In the genomic region with DNA sequence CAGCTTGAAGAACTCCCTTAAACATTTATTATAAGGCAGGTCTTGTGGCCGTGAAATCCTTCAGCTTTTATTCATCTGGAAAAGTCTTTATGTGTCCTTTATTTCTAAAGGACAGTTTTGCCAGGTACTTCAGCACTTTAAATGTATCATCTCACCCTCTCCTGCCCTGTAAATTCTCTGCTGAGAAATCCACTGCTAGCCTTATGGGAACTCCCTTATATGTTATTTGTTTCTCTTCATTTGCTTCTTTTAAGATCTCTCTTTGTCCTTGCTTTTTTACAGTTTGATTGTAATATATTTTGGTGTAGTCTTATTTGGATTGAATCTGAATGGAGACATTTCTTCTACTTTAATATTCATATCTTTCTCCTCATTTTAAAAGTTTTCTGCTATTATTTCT, we compare ENCODE assay signal across 35 cellular contexts.
DNase-seq lines count a peak whose midpoint lies in the region; ATAC-seq and TF ChIP-seq lines count a peak whose summit lies in the region.
"Had no signal": no experiment of that assay in that cellular context is flagged by ENCODE, and none has a peak within 500 bp of the region (broad histone marks: within the 10 kb centered on the region; RNA-seq: fewer than 3 reads in every experiment).

No MANE protein-coding gene starts in this region.

- H3K9me3 Mint-ChIP-seq in activated B cell treated with CpG ODN at 0.5 μM for 24 hours: peaks cover 17% of the 10 kb centered on the region
- H3K9me3 Mint-ChIP-seq in activated T-helper 1 cell treated with anti-CD3 and anti-CD28 coated beads, Interleukin-12 subunit alpha, Interleukin-12 subunit beta, Interleukin-2, Interleukin-4 antibody, amounts not matched to agents 30 ng/mL and 10 ng/mL and 1 ng/mL, durations not matched to agents 14 hours and 24 hours and 36 hours: peaks cover 30% of the 10 kb centered on the region

- no peaks in the 10 kb centered on the region for H3K27me3 Mint-ChIP-seq in activated B cell treated with CpG ODN at 0.5 μM for 24 hours
- H3K27me3 Mint-ChIP-seq in activated T-helper 1 cell treated with anti-CD3 and anti-CD28 coated beads, Interleukin-12 subunit alpha, Interleukin-12 subunit beta, Interleukin-2, Interleukin-4 antibody, amounts not matched to agents 30 ng/mL and 10 ng/mL and 1 ng/mL, durations not matched to agents 14 hours and 24 hours and 36 hours (ENCODE audit: insufficient read depth): no peaks in the 10 kb centered on the region
- H3K27me3 Mint-ChIP-seq: B cell; CD4-positive, alpha-beta memory T cell; CD4-positive, alpha-beta T cell; CD4-positive, CD25-positive, alpha-beta regulatory T cell; CD8-positive, alpha-beta memory T cell had no signal

- POLR2A ChIA-PET in HEK293 (lab: Yijun Ruan, JAX): no interaction called here
- POLR2A ChIA-PET in activated B cell treated with CpG ODN at 0.5 μM for 24 hours (lab: Charles Lee): no interaction called here

- no peaks in the 10 kb centered on the region for H3K27me3 ChIP-seq in RWPE2 (ENCODE audit: insufficient read depth, poor library complexity, severe bottlenecking)
- no peaks in the 10 kb centered on the region for H3K27me3 ChIP-seq in effector memory CD4-positive, alpha-beta T cell (replicated peaks; ENCODE audit: control insufficient read depth, insufficient read depth, low read length, poor library complexity, severe bottlenecking)
- H3K27me3 ChIP-seq: BE2C; BLaER1; BLaER1 treated with 17β-estradiol and CSF1 and Interleukin-3, amounts not matched to agents 10 nM and 100 nM had no signal

- H3K4me3 Mint-ChIP-seq in activated B cell treated with CpG ODN at 0.5 μM for 24 hours: no peak overlapping the region
- no peak overlapping the region for H3K4me3 Mint-ChIP-seq in activated T-helper 1 cell treated with anti-CD3 and anti-CD28 coated beads, Interleukin-12 subunit alpha, Interleukin-12 subunit beta, Interleukin-2, Interleukin-4 antibody, amounts not matched to agents 30 ng/mL and 10 ng/mL and 1 ng/mL, durations not matched to agents 14 hours and 24 hours and 36 hours
- H3K4me3 Mint-ChIP-seq: B cell; CD14-positive monocyte; CD4-positive, alpha-beta memory T cell; CD4-positive, alpha-beta T cell; CD8-positive, alpha-beta memory T cell; CD8-positive, alpha-beta T cell had no signal

- H3K4me1 ChIP-seq in HEK293 (ENCODE audit: control insufficient read depth, insufficient read depth, low read length): no peaks in the 10 kb centered on the region
- peaks cover 4% of the 10 kb centered on the region for H3K4me1 ChIP-seq in RWPE2 (ENCODE audit: insufficient read depth, poor library complexity, severe bottlenecking)
- H3K4me1 ChIP-seq in effector memory CD4-positive, alpha-beta T cell (ENCODE audit: control insufficient read depth, insufficient read depth, low read length, poor library complexity, severe bottlenecking): no peaks in the 10 kb centered on the region
- H3K4me1 ChIP-seq: A549; BLaER1; BLaER1 treated with 17β-estradiol and CSF1 and Interleukin-3, amounts not matched to agents 10 nM and 100 nM; Caco-2 had no signal

- TF ChIP-seq CTCF in HEK293 (tag by site-specific recombination; IDR thresholded peaks at IDR 0.05) (no peak), RWPE2 (IDR thresholded peaks at IDR 0.05; ENCODE audit: poor library complexity, severe bottlenecking) (no peak), activated B cell treated with CpG ODN at 0.5 μM for 24 hours (IDR thresholded peaks at IDR 0.05) (peak; percentile 15), lower leg skin (IDR thresholded peaks at IDR 0.05) (no peak)

- intact Hi-C loops in activated B cell treated with CpG ODN at 0.5 μM for 24 hours (cut with micrococcal nuclease): no loop called here
- intact Hi-C loops in activated T-helper 1 cell treated with anti-CD3 and anti-CD28 coated beads, Interleukin-12 subunit alpha, Interleukin-12 subunit beta, Interleukin-2, Interleukin-4 antibody, amounts not matched to agents 30 ng/mL and 10 ng/mL and 1 ng/mL, durations not matched to agents 14 hours and 24 hours and 36 hours (cut with micrococcal nuclease): no loop called here
- intact Hi-C loops in lower leg skin (cut with DNase I; ENCODE audit: low total_unique reads): no loop called here

- no peaks in the 10 kb centered on the region for H3K36me3 Mint-ChIP-seq in activated B cell treated with CpG ODN at 0.5 μM for 24 hours (ENCODE audit: low read depth)
- H3K36me3 Mint-ChIP-seq in activated T-helper 1 cell treated with anti-CD3 and anti-CD28 coated beads, Interleukin-12 subunit alpha, Interleukin-12 subunit beta, Interleukin-2, Interleukin-4 antibody, amounts not matched to agents 30 ng/mL and 10 ng/mL and 1 ng/mL, durations not matched to agents 14 hours and 24 hours and 36 hours (ENCODE audit: low read depth): peaks cover 2% of the 10 kb centered on the region
- H3K36me3 Mint-ChIP-seq: CD14-positive monocyte; CD4-positive, alpha-beta memory T cell; CD4-positive, CD25-positive, alpha-beta regulatory T cell; CD8-positive, alpha-beta T cell had no signal

- DNase-seq in RWPE2 (ENCODE audit: low spot score) (no peak), activated B cell treated with CpG ODN at 0.5 μM for 24 hours (no peak), lower leg skin (ENCODE audit: low spot score in 2 of 2) (no peak), NOMO-1 treated with DMSO at 0.1 percent for 48 hours (lab: John Stamatoyannopoulos, UW; ENCODE audit: unreplicated experiment) (no peak)
- no peak for DNase-seq in activated T-helper 1 cell treated with anti-CD3 and anti-CD28 coated beads, Interleukin-12 subunit alpha, Interleukin-12 subunit beta, Interleukin-2, Interleukin-4 antibody, amounts not matched to agents 30 ng/mL and 10 ng/mL and 1 ng/mL, durations not matched to agents 14 hours and 24 hours and 36 hours (ENCODE audit: low spot score)
- DNase-seq in effector memory CD4-positive, alpha-beta T cell: no peak
- DNase-seq: 8988T; ACHN; AML-193; BE2C; C1 segment of cervical spinal cord; Caco-2; Calu3; CD4-positive, alpha-beta memory T cell; CD4-positive, alpha-beta T cell; CD4-positive, CD25-positive, alpha-beta regulatory T cell; CD8-positive, alpha-beta memory T cell; CD8-positive, alpha-beta T cell; COR-L47; DMS 273 treated with DMSO at 0.1 percent for 48 hours; DMS153; DMS53; DMS79; DMS79 treated with DMSO at 0.1 percent for 48 hours; DND-41; EL had no signal

- no peak overlapping the region for H3K4me3 ChIP-seq in HEK293 (ENCODE audit: low read depth, low read length)
- no peak overlapping the region for H3K4me3 ChIP-seq in RWPE2 (ENCODE audit: severe bottlenecking)
- no peak overlapping the region for H3K4me3 ChIP-seq in effector memory CD4-positive, alpha-beta T cell (ENCODE audit: insufficient read depth, low read depth, low read length, poor library complexity, severe bottlenecking)
- H3K4me3 ChIP-seq in lower leg skin (ENCODE audit: low read depth, poor library complexity, severe bottlenecking): no peak overlapping the region
- H3K4me3 ChIP-seq: A549; BLaER1; BLaER1 treated with 17β-estradiol and CSF1 and Interleukin-3, amounts not matched to agents 10 nM and 100 nM had no signal

- no peak overlapping the region for H3K27ac ChIP-seq in HEK293 (ENCODE audit: extremely low read depth, low read depth, low read length)
- H3K27ac ChIP-seq in RWPE2 (ENCODE audit: poor library complexity, severe bottlenecking): peak overlapping the region; percentile 24
- no peak overlapping the region for H3K27ac ChIP-seq in effector memory CD4-positive, alpha-beta T cell (ENCODE audit: insufficient read depth, low read length, poor library complexity, severe bottlenecking)
- H3K27ac ChIP-seq: 22Rv1; A549; BLaER1; BLaER1 treated with 17β-estradiol and CSF1 and Interleukin-3, amounts not matched to agents 10 nM and 100 nM; C4-2B had no signal

- no peaks in the 10 kb centered on the region for H3K36me3 ChIP-seq in HEK293 (ENCODE audit: control insufficient read depth in 2 of 2, insufficient read depth in 1 of 2, low read length in 2 of 2)
- H3K36me3 ChIP-seq in RWPE2 (ENCODE audit: low read depth): no peaks in the 10 kb centered on the region
- no peaks in the 10 kb centered on the region for H3K36me3 ChIP-seq in effector memory CD4-positive, alpha-beta T cell (ENCODE audit: control insufficient read depth, insufficient read depth, low read length)
- H3K36me3 ChIP-seq: BE2C; BLaER1; BLaER1 treated with 17β-estradiol and CSF1 and Interleukin-3, amounts not matched to agents 10 nM and 100 nM had no signal

- CTCF ChIA-PET in HEK293 (lab: Yijun Ruan, JAX): no interaction called here
- CTCF ChIA-PET in activated B cell treated with CpG ODN at 0.5 μM for 24 hours (lab: Charles Lee): no interaction called here

- H3K9me3 ChIP-seq in HEK293 (ENCODE audit: control insufficient read depth, insufficient read depth, low read depth, low read length) (no peaks in the 10 kb centered on the region), RWPE2 (ENCODE audit: severe bottlenecking) (peaks cover 11% of the 10 kb centered on the region)
- H3K9me3 ChIP-seq in effector memory CD4-positive, alpha-beta T cell (ENCODE audit: control insufficient read depth, low read length): no peaks in the 10 kb centered on the region
- H3K9me3 ChIP-seq: A549, BE2C had no signal

- no peaks in the 10 kb centered on the region for H3K4me1 Mint-ChIP-seq in activated B cell treated with CpG ODN at 0.5 μM for 24 hours
- H3K4me1 Mint-ChIP-seq in activated T-helper 1 cell treated with anti-CD3 and anti-CD28 coated beads, Interleukin-12 subunit alpha, Interleukin-12 subunit beta, Interleukin-2, Interleukin-4 antibody, amounts not matched to agents 30 ng/mL and 10 ng/mL and 1 ng/mL, durations not matched to agents 14 hours and 24 hours and 36 hours (ENCODE audit: low read depth): no peaks in the 10 kb centered on the region
- H3K4me1 Mint-ChIP-seq: B cell; CD14-positive monocyte; CD4-positive, alpha-beta memory T cell; CD4-positive, CD25-positive, alpha-beta regulatory T cell; CD8-positive, alpha-beta memory T cell had no signal

- no peak for TF ChIP-seq POLR2A in lower leg skin (IDR thresholded peaks at IDR 0.05)

- 87 to 100% methylated on average over 1 of the region's 1 CpG for WGBS in lower leg skin, 2 donors

- no peak for ATAC-seq in RWPE2 (ENCODE audit: low read depth)
- ATAC-seq in activated B cell treated with CpG ODN at 0.5 μM for 24 hours (ENCODE audit: low read depth): no peak
- ATAC-seq in HG03097 (IDR thresholded peaks at IDR 0.05; ENCODE audit: low FRiP score, unreplicated experiment): no peak
- ATAC-seq: A549; CD8-positive, alpha-beta T cell had no signal

- no peak overlapping the region for H3K27ac Mint-ChIP-seq in activated B cell treated with CpG ODN at 0.5 μM for 24 hours
- peak overlapping the region; percentile 2 for H3K27ac Mint-ChIP-seq in activated T-helper 1 cell treated with anti-CD3 and anti-CD28 coated beads, Interleukin-12 subunit alpha, Interleukin-12 subunit beta, Interleukin-2, Interleukin-4 antibody, amounts not matched to agents 30 ng/mL and 10 ng/mL and 1 ng/mL, durations not matched to agents 14 hours and 24 hours and 36 hours
- H3K27ac Mint-ChIP-seq: B cell; CD14-positive monocyte; CD4-positive, alpha-beta memory T cell; CD4-positive, alpha-beta T cell; CD4-positive, CD25-positive, alpha-beta regulatory T cell; CD8-positive, alpha-beta memory T cell; CD8-positive, alpha-beta T cell had no signal

TF ChIP-seq in HEK293, 187 proteins besides CTCF, POLR2A, EP300 and RAD21 (continues in another document):
- no peak for TF ChIP-seq BCL11A (tag by site-specific recombination; IDR thresholded peaks at IDR 0.05; ENCODE audit: low read depth)
